In genomic region chr5:887947-888640, GRCh38 we compare ENCODE assay signal across 1 cellular context.
TF ChIP-seq lines count a peak whose summit lies in the region.

No MANE protein-coding gene starts in this region.

TF ChIP-seq in SK-N-SH, 30 proteins besides CTCF, POLR2A, EP300 and RAD21:
- TF ChIP-seq REST (IDR thresholded peaks at IDR 0.05; ENCODE audit: low read depth, low read length) = no peak
- no peak for TF ChIP-seq MXI1 (IDR thresholded peaks at IDR 0.05; ENCODE audit: low read depth, low read length)
- no peak for TF ChIP-seq CHD2 (IDR thresholded peaks at IDR 0.05; ENCODE audit: low read length, partially characterized antibody)
- no peak for TF ChIP-seq FOSL2 (IDR thresholded peaks at IDR 0.05; ENCODE audit: borderline replicate concordance, low read depth)
- no peak for TF ChIP-seq EZH2phosphoT487 (IDR thresholded peaks at IDR 0.05; ENCODE audit: borderline replicate concordance, low read depth)
- no peak for TF ChIP-seq TAF1 (IDR thresholded peaks at IDR 0.05; ENCODE audit: borderline replicate concordance, low read depth, low read length)
- TF ChIP-seq ZBTB33 (IDR thresholded peaks at IDR 0.05; ENCODE audit: borderline replicate concordance, low read depth) = no peak
- TF ChIP-seq GATA2 (CRISPR knock-in tag; IDR thresholded peaks at IDR 0.05) = no peak
- TF ChIP-seq SMC3 (IDR thresholded peaks at IDR 0.05; ENCODE audit: low read depth, low read length) = no peak
- no peak for TF ChIP-seq TEAD4 (IDR thresholded peaks at IDR 0.05; ENCODE audit: borderline replicate concordance, insufficient read depth)
- TF ChIP-seq FOXJ3 (CRISPR knock-in tag; IDR thresholded peaks at IDR 0.05) = no peak
- TF ChIP-seq IRF3 (IDR thresholded peaks at IDR 0.05; ENCODE audit: low read depth, low read length) = no peak
- no peak for TF ChIP-seq ELF1 (IDR thresholded peaks at IDR 0.05)
- no peak for TF ChIP-seq NRF1 (IDR thresholded peaks at IDR 0.05; ENCODE audit: low read depth, low read length)
- TF ChIP-seq PBX3 (IDR thresholded peaks at IDR 0.05) = no peak
- no peak for TF ChIP-seq YY1 (IDR thresholded peaks at IDR 0.05; ENCODE audit: low read depth)
- TF ChIP-seq TCF12 (IDR thresholded peaks at IDR 0.05) = no peak
- TF ChIP-seq POLR2AphosphoS5 (IDR thresholded peaks at IDR 0.05; ENCODE audit: low read depth, low read length) = no peak
